1 cellular context compared by ENCODE assay signal in the genomic region with DNA sequence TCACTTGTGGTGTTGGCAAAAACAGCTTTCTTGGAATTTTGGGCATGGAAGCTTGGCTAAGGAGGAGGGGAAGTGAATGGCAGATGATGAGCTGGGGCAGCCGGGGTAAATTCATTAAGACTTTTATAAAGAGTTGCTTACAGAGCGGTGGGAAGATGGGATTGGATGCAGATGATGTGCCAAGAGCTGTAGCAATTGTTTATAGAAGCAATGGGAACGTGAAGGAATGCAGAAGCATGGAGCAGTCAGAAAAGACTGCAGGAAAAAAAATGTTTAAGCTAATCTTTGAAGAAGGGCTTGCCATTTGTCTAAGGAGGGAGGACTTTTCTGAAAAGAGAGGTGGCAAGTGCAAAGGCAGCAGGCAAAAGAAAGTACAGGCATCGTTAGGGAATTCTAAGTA.
TF ChIP-seq lines count a peak whose summit lies in the region.

No MANE protein-coding gene starts in this region.

TF ChIP-seq in IMR-90, 13 proteins besides CTCF, POLR2A, EP300 and RAD21 (continued from another document):
- TF ChIP-seq ELK1 (IDR thresholded peaks at IDR 0.05; ENCODE audit: borderline replicate concordance, low read depth, low read length) (no peak), MXI1 (IDR thresholded peaks at IDR 0.05; ENCODE audit: borderline replicate concordance, low read depth, low read length) (no peak), FOS (IDR thresholded peaks at IDR 0.05; ENCODE audit: low read depth, low read length) (no peak), CHD1 (IDR thresholded peaks at IDR 0.05; ENCODE audit: low read depth, low read length) (no peak), RFX5 (IDR thresholded peaks at IDR 0.05; ENCODE audit: low read depth, low read length) (no peak)
